8 cellular contexts compared by ENCODE assay signal in the genomic region with DNA sequence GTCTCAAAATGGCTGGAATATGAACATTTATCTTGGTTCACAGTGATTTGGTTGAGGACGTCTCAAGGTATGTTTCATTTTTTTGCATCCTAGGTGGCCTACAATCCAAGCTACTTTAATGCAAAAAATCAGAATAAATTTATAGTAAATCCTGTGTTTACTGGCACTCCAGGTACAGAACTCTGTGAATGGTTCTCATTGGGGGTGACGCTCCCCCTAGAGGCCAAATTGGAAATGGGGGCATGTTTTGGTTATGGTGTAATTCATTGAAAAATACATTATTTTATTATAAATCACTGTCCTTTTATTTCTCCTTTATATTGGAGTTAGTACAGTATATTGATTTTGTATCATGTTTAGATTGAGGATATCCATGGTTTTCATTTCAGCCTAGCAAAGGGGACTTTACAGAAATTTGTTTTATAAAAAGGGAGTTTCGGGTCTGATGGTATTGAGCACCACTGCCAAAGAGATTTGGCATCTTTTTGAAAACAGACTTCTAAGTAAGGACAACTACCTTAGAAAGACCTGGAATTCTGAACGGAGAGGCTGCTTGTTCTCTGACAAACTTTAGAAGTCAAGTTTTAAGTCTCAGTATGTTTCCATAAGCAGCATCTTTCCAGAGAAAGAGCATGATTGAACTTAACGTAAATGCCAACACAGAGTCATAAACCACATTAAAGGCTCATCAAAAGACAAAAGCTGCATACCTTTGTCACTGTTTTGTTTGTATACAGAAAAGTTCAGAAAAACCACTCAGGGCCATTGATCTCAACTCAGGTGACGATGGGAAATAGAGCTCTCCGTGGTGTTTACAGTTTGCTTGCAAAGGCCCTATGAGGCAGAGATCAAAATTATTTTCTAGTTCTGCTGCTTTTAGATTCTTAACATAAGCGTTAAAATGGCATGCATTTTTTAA. TPM values are rescaled to one million over a fixed set of nuclear protein-coding genes. Genes with fewer than 3 reads are reported as not detected.
A peak's percentile ranks its signal among the peaks of the same experiment; 100 is the strongest.
DNase-seq lines count a peak whose midpoint lies in the region; ATAC-seq and TF ChIP-seq lines count a peak whose summit lies in the region.

No MANE protein-coding gene starts in this region.

- no peak overlapping the region for H3K4me2 ChIP-seq in HCT116 (ENCODE audit: low read length)

- no peak overlapping the region for H2AFZ ChIP-seq in HCT116 (ENCODE audit: low read depth, low read length, poor library complexity, severe bottlenecking)

- no peak overlapping the region for H3K4me3 ChIP-seq in HCT116 (replicated peaks in 1 of 2; ENCODE audit: low read depth in 1 of 2, low read length in 2 of 2)
- H3K4me3 ChIP-seq in esophagus squamous epithelium = no peak overlapping the region

- POLR2A ChIA-PET in HCT116 (lab: Charles Lee) = no interaction called here

- RAD21 ChIA-PET in HCT116 (lab: Charles Lee; ENCODE audit: low non-redundant PET in 1 of 2, low total read pairs in 2 of 2, uncharacterized antibody in 2 of 2, unreplicated experiment in 2 of 2) = no interaction called here

- H3K9me3 ChIP-seq in HCT116 (ENCODE audit: control insufficient read depth in 1 of 2, insufficient read depth in 1 of 2, low read depth in 1 of 2, low read length in 2 of 2) (no peaks in the 10 kb centered on the region), esophagus squamous epithelium (no peaks in the 10 kb centered on the region)

- H3K27ac ChIP-seq in HCT116 (ENCODE audit: low read depth, low read length) (no peak overlapping the region), esophagus squamous epithelium (no peak overlapping the region)

- no TSS peak for BruUV-seq in HCT116 (replicated peaks; lab: Mats Ljungman, UMichigan)

- no peak for TF ChIP-seq POLR2A in HCT116 (IDR thresholded peaks at IDR 0.05; ENCODE audit: borderline replicate concordance, extremely low read depth, insufficient read depth, insufficient read length)
- no peak for TF ChIP-seq POLR2A in esophagus squamous epithelium (IDR thresholded peaks at IDR 0.05)
- TF ChIP-seq POLR2A in GM18505 (IDR thresholded peaks at IDR 0.05; ENCODE audit: borderline replicate concordance, extremely low read depth, insufficient read depth, insufficient read length) = no peak

- H3K36me3 ChIP-seq in HCT116 (ENCODE audit: control insufficient read depth in 1 of 2, insufficient read depth in 2 of 2, low read length in 2 of 2) (no peaks in the 10 kb centered on the region), esophagus squamous epithelium (no peaks in the 10 kb centered on the region)

- H3K4me1 ChIP-seq in HCT116 (ENCODE audit: control insufficient read depth in 1 of 2, insufficient read depth in 2 of 2, low read length in 2 of 2) (peaks cover 0 to 5% of the 10 kb centered on the region in 2 experiments; a peak in 1 of 4 replicates), esophagus squamous epithelium (no peaks in the 10 kb centered on the region)

- H3K9ac ChIP-seq in HCT116 (ENCODE audit: low read length) = no peak overlapping the region

- ATAC-seq in HCT116 = no peak; the same call in 1 of the 2 replicates
- no peak for ATAC-seq in GM18505 (IDR thresholded peaks at IDR 0.05; ENCODE audit: unreplicated experiment)

- no peaks in the 10 kb centered on the region for H4K20me1 ChIP-seq in HCT116 (ENCODE audit: insufficient read depth)

- TF ChIP-seq RAD21 in HCT116 (IDR thresholded peaks at IDR 0.05; ENCODE audit: low read depth) = peak; percentile 57

- CTCF ChIA-PET in HCT116 (lab: Charles Lee) = interaction anchor here (1.0 kb wide), 2 partner anchors 8 to 11 kb away, joined by 3 to 5 read pairs; no protein-coding TSS in a partner anchor

- 65 to 70% methylated on average over 7 to 8 of the region's 8 CpGs for WGBS in esophagus squamous epithelium, 2 donors

- TF ChIP-seq CTCF in HCT116 (IDR thresholded peaks at IDR 0.05 in 2 of 3, conservative IDR thresholded peaks at IDR 0.05 in 1 of 3; ENCODE audit: borderline replicate concordance in 1 of 3, insufficient read depth in 1 of 3, low read depth in 2 of 3, low read length in 2 of 3) (peak; percentile 44 to 65 (median 64); a peak in 5 of 6 replicates), esophagus squamous epithelium (IDR thresholded peaks at IDR 0.05) (peak in 5 of 6 experiments; percentile 32 to 64 (median 37))

- H3K9me2 ChIP-seq in HCT116 (ENCODE audit: insufficient read depth) = no peaks in the 10 kb centered on the region

- intact Hi-C loops in HCT116 (cut with micrococcal nuclease) (no loop called here), esophagus squamous epithelium (cut with DNase I) (no loop called here)

- DNase-seq in AG20443 (ENCODE audit: low spot score) = peak; percentile 34
- DNase-seq in HCT116 (ENCODE audit: low read depth, low spot score) = no peak
- peak; percentile 46 for DNase-seq in activated CD4-positive, alpha-beta T cell treated with anti-CD3 and anti-CD28 coated beads, Interleukin-2, amount 50 U/mL, for 1 hour
- no peak for DNase-seq in esophagus squamous epithelium (lab: John Stamatoyannopoulos, UW)
- DNase-seq in stimulated activated CD4-positive, alpha-beta T cell treated with anti-CD3 and anti-CD28 coated beads, Interleukin-2, amount 100 ng/mL, for 48 hours = peak; percentile 31 to 33
- no peak for DNase-seq in hippocampal formation (lab: John Stamatoyannopoulos, UW)
- no peak for DNase-seq in NCI-H2196 treated with DMSO at 0.1 percent for 48 hours (lab: John Stamatoyannopoulos, UW; ENCODE audit: unreplicated experiment)

- no peaks in the 10 kb centered on the region for H3K79me2 ChIP-seq in HCT116 (ENCODE audit: insufficient read depth, low read length)

- no peaks in the 10 kb centered on the region for H3K27me3 ChIP-seq in HCT116 (ENCODE audit: insufficient read depth, low read length)
- H3K27me3 ChIP-seq in esophagus squamous epithelium = no peaks in the 10 kb centered on the region

TF ChIP-seq in HCT116, 20 proteins besides CTCF, POLR2A, EP300 and RAD21:
- TF ChIP-seq, protein P1, sequence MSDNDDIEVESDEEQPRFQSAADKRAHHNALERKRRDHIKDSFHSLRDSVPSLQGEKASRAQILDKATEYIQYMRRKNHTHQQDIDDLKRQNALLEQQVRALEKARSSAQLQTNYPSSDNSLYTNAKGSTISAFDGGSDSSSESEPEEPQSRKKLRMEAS (IDR thresholded peaks at IDR 0.05) = no peak
- TF ChIP-seq ZNF274 (IDR thresholded peaks at IDR 0.05; ENCODE audit: low read depth, low read length) = no peak

RNA-seq across cellular contexts. Expression of a gene that starts 19.4 kb away (rescaled TPM):
- total RNA-seq in HCT116 (2021; ENCODE audit: unreplicated experiment) (6.5 TPM), esophagus squamous epithelium (10 to 100 TPM in 3 of 4 donors, 1 to 10 TPM in 1; 9.1 to 13.7 (median 11.4) TPM)
- polyA plus RNA-seq in HCT116 (2012) = 1.9 and 2.7 TPM in 2 replicates

Comparison
In these comparisons a context has a peak if more than half of its experiments do, and no peak if none do; other contexts are left out.
1. DNase-seq: peak in AG20443 (single experiment), activated CD4-positive, alpha-beta T cell treated with anti-CD3 and anti-CD28 coated beads, Interleukin-2, amount 50 U/mL, for 1 hour (single experiment) and stimulated activated CD4-positive, alpha-beta T cell treated with anti-CD3 and anti-CD28 coated beads, Interleukin-2, amount 100 ng/mL, for 48 hours (2 of 2); none in HCT116 (single experiment), esophagus squamous epithelium (single experiment), hippocampal formation (0 of 2) and NCI-H2196 treated with DMSO at 0.1 percent for 48 hours (single experiment).